Comparison of ENCODE assay signal across 17 cellular contexts in the genomic region with DNA sequence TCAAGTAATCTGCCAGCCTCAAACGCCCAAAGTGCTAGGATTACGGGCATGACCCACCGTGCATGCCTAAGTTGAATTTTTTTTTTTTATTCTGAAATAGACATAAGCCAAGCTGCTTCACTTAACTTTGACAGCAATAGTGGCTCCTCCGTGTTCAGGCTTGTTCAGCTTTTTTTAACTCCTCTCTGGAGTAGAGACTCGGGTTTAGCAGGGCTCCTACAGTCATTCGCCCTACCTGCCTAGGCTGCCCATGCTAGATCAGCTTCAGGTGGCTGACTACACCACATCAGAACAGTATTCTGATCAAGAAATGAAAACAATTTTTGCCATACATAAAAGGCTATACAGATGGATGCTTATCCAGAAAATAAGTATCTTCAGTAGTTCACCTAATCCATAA. TPM values are rescaled to one million over a fixed set of nuclear protein-coding genes. Genes with fewer than 3 reads are reported as not detected.
DNase-seq lines count a peak whose midpoint lies in the region; ATAC-seq, FAIRE-seq and TF ChIP-seq lines count a peak whose summit lies in the region.
"Had no signal": no experiment of that assay in that cellular context is flagged by ENCODE, and none has a peak within 500 bp of the region (broad histone marks: within the 10 kb centered on the region; RNA-seq: fewer than 3 reads in every experiment).

No MANE protein-coding gene starts in this region.

- peaks cover 53 to 73% (median 70%) of the 10 kb centered on the region in 3 donors for H3K4me1 Mint-ChIP-seq in CD8-positive, alpha-beta memory T cell
- H3K4me1 Mint-ChIP-seq in naive B cell = peaks cover 33 to 61% (median 46%) of the 10 kb centered on the region in 3 donors

- peak overlapping the region; percentile 4 to 77 (median 32) for H3K27ac Mint-ChIP-seq in CD8-positive, alpha-beta memory T cell
- H3K27ac Mint-ChIP-seq in naive B cell = peak overlapping the region in 4 of 6 donors; percentile 28 to 44 (median 34)

- no peaks in the 10 kb centered on the region for H3K9me3 Mint-ChIP-seq in CD8-positive, alpha-beta memory T cell
- H3K9me3 Mint-ChIP-seq in naive B cell = no peaks in the 10 kb centered on the region
- H3K9me3 Mint-ChIP-seq: CD14-positive monocyte had no signal

- H3K36me3 Mint-ChIP-seq in CD8-positive, alpha-beta memory T cell = peaks cover 0 to 26% (median under 1%) of the 10 kb centered on the region in 3 donors
- H3K36me3 Mint-ChIP-seq in naive B cell = no peaks in the 10 kb centered on the region

- POLR2A ChIA-PET in CD8-positive, alpha-beta memory T cell (lab: Charles Lee) = interaction anchor here (1.3 kb wide), 2 partner anchors 11 to 20 kb away, joined by 3 read pairs; no protein-coding TSS in a partner anchor
- POLR2A ChIA-PET in K562 (lab: Yijun Ruan, JAX) = interaction anchor here (3.8 to 7.3 kb wide), 2 partner anchors 9 to 13 kb away, joined by 14 to 38 read pairs; partner anchors contain the start of genes ARID4B and GGPS1

- no peak for TF ChIP-seq RAD21 in K562 (CRISPR knock-in tag; conservative IDR thresholded peaks at IDR 0.05 in 1 of 2, IDR thresholded peaks at IDR 0.05 in 1 of 2)

- no peak overlapping the region for H2AFZ ChIP-seq in K562 (ENCODE audit: low read depth, low read length)

- no peak for DNase-seq in CD8-positive, alpha-beta memory T cell
- DNase-seq in K562 (ENCODE audit: extremely low read depth in 1 of 4, low spot score in 3 of 4) (no peak), naive B cell (no peak), NCI-H2029 (lab: John Stamatoyannopoulos, UW) (no peak), erythroblast (lab: John Stamatoyannopoulos, UW) (no peak), nucleus accumbens (lab: John Stamatoyannopoulos, UW) (no peak)
- DNase-seq: effector memory CD4-positive, alpha-beta T cell; heart right ventricle; Karpas-422; left cardiac atrium; NCI-H187; NCI-H82; right lobe of liver had no signal

- no peak for FAIRE-seq in K562 (lab: Jason Lieb, UNC)
- FAIRE-seq: H1 had no signal

- intact Hi-C loops in K562 (cut with micrococcal nuclease) = no loop called here

- H3K36me3 ChIP-seq in CD8-positive, alpha-beta memory T cell (ENCODE audit: insufficient read depth, low read length) = no peaks in the 10 kb centered on the region
- peaks cover 25% of the 10 kb centered on the region for H3K36me3 ChIP-seq in KOPT-K1 (ENCODE audit: insufficient read depth, low read length)
- peaks cover 21% of the 10 kb centered on the region; the same call in 2 of the 3 replicates for H3K36me3 ChIP-seq in K562 (ENCODE audit: control insufficient read depth, insufficient read depth, low read length)

- H3K79me2 ChIP-seq in K562 (ENCODE audit: control insufficient read depth, insufficient read depth, low read length) = peaks cover 80% of the 10 kb centered on the region

- BruUV-seq in K562 (replicated peaks; lab: Mats Ljungman, UMichigan) = no TSS peak

- peak overlapping the region; percentile 14 to 71 (median 46) for H3K4me3 Mint-ChIP-seq in CD8-positive, alpha-beta memory T cell
- peak overlapping the region in 2 of 8 donors; percentile 3 to 48 for H3K4me3 Mint-ChIP-seq in naive B cell
- H3K4me3 Mint-ChIP-seq: CD14-positive monocyte had no signal

- H3K27me3 ChIP-seq in CD8-positive, alpha-beta memory T cell (ENCODE audit: insufficient read depth, low read length, poor library complexity, severe bottlenecking) = no peaks in the 10 kb centered on the region
- H3K27me3 ChIP-seq in K562 (ENCODE audit: control insufficient read depth in 2 of 2, insufficient read depth in 2 of 2, low read length in 2 of 2) = no peaks in the 10 kb centered on the region
- H3K27me3 ChIP-seq: heart right ventricle, right lobe of liver had no signal

- H4K20me1 ChIP-seq in K562 (replicated peaks; ENCODE audit: control insufficient read depth, insufficient read depth, low read length) = no peaks in the 10 kb centered on the region

- H3K27ac ChIP-seq in CD8-positive, alpha-beta memory T cell (ENCODE audit: low read depth, low read length) = no peak overlapping the region
- H3K27ac ChIP-seq in KOPT-K1 (ENCODE audit: low read depth, low read length, poor library complexity, severe bottlenecking) (peak overlapping the region; percentile 2), K562 (ENCODE audit: extremely low read depth, low read depth, low read length) (no peak overlapping the region)
- H3K27ac ChIP-seq: heart right ventricle, right lobe of liver had no signal

- CTCF ChIA-PET in CD8-positive, alpha-beta memory T cell (lab: Charles Lee) = no interaction called here
- CTCF ChIA-PET in K562 (lab: Yijun Ruan, JAX; ENCODE audit: low intra/inter-chr PET ratio) = no interaction called here

- no peak for TF ChIP-seq EP300 in K562 (IDR thresholded peaks at IDR 0.05; ENCODE audit: low read length)

- in situ Hi-C loops in K562 (cut with MboI) = no loop called here

- 82% methylated on average over 6 of the region's 6 CpGs for WGBS in K562 (ENCODE audit: insufficient coverage, low coverage, missing lambda C conversion rate)

- H3K9me1 ChIP-seq in K562 (ENCODE audit: control insufficient read depth, insufficient read depth, low read length) = no peaks in the 10 kb centered on the region

- H3K9me3 ChIP-seq in CD8-positive, alpha-beta memory T cell (ENCODE audit: low read length) = no peaks in the 10 kb centered on the region
- H3K9me3 ChIP-seq in KOPT-K1 (ENCODE audit: insufficient read depth, low read length, poor library complexity, severe bottlenecking) = no peaks in the 10 kb centered on the region
- H3K9me3 ChIP-seq in K562 (replicated peaks; ENCODE audit: control insufficient read depth, insufficient read depth, low read depth, low read length) = no peaks in the 10 kb centered on the region
- H3K9me3 ChIP-seq: heart right ventricle, right lobe of liver had no signal

- peaks cover 57% of the 10 kb centered on the region for H3K4me1 ChIP-seq in CD8-positive, alpha-beta memory T cell (ENCODE audit: insufficient read depth, low read length)
- no peaks in the 10 kb centered on the region; a peak in 2 of 5 replicates for H3K4me1 ChIP-seq in K562 (replicated peaks in 1 of 2; ENCODE audit: control insufficient read depth in 2 of 2, insufficient read depth in 2 of 2, low read length in 2 of 2)

- TF ChIP-seq POLR2A in K562 (conservative IDR thresholded peaks at IDR 0.05) (no peak), erythroblast (IDR thresholded peaks at IDR 0.05; ENCODE audit: low read length) (no peak)

- H3K27me3 Mint-ChIP-seq in CD8-positive, alpha-beta memory T cell = no peaks in the 10 kb centered on the region
- no peaks in the 10 kb centered on the region for H3K27me3 Mint-ChIP-seq in naive B cell

- H3K4me3 ChIP-seq in CD8-positive, alpha-beta memory T cell (ENCODE audit: low read length) = no peak overlapping the region
- H3K4me3 ChIP-seq in K562 = no peak overlapping the region
- H3K4me3 ChIP-seq: heart right ventricle, right lobe of liver had no signal

- no peak for TF ChIP-seq CTCF in K562 (IDR thresholded peaks at IDR 0.05 in 2 of 3, conservative IDR thresholded peaks at IDR 0.05 in 1 of 3; ENCODE audit: insufficient read depth in 2 of 3, low read depth in 1 of 3, low read length in 3 of 3)

- ATAC-seq in K562 (peak; percentile 27; the same call in 2 of the 3 replicates), naive B cell (ENCODE audit: low read depth in 2 of 2) (no peak), HG02571 (IDR thresholded peaks at IDR 0.05; ENCODE audit: unreplicated experiment) (no peak)
- ATAC-seq: heart right ventricle, left cardiac atrium, right lobe of liver had no signal

- no peak overlapping the region for H3K4me2 ChIP-seq in K562 (ENCODE audit: insufficient read depth, low read length)

- no peak overlapping the region for H3K9ac ChIP-seq in K562 (ENCODE audit: insufficient read depth in 1 of 2, low read depth in 2 of 2, low read length in 2 of 2)

RNA-seq across cellular contexts. Expression of gene ARID4B, which starts 14.7 kb away (rescaled TPM):
- total RNA-seq in CD8-positive, alpha-beta memory T cell = 10 to 100 TPM; 39.9 to 43.0 TPM
- 88.6 TPM for polyA plus RNA-seq in CD8-positive, alpha-beta memory T cell
- total RNA-seq in K562 (2011; cell fraction: chromatin; rRNA removed; ENCODE audit: low replicate concordance) = 87.6 and 197 TPM in 2 replicates
- 58.9 and 75.1 TPM in 2 replicates for total RNA-seq in K562 (2011; cell fraction: nucleolus; rRNA removed)
- total RNA-seq in K562 (2011; cell fraction: nucleoplasm; rRNA removed) = 72.0 and 86.5 TPM in 2 replicates
- total RNA-seq in K562 (2014; rRNA removed) = 23.6 and 37.2 TPM in 2 replicates
- 37.9 and 42.9 TPM in 2 replicates for total RNA-seq in K562 (2014; rRNA removed; fragmentation: Illumina TruSeq; extraction: Trizol)
- 33.3 and 38.9 TPM in 2 replicates for total RNA-seq in K562 (2015; rRNA removed; fragmentation: Illumina TruSeq; extraction: Trizol)
- total RNA-seq in K562 (2021) = 24.2 and 24.4 TPM in 2 replicates
- polyA plus RNA-seq in K562 (2011; rRNA removed) = 12.3 and 17.7 TPM in 2 replicates
- polyA plus RNA-seq in K562 (2011; cell fraction: cytosol; rRNA removed) = 2.4 and 4.6 TPM in 2 replicates
- polyA plus RNA-seq in K562 (2011; cell fraction: nucleus; rRNA removed) = 22.1 and 25.6 TPM in 2 replicates
- 12.7 and 14.0 TPM in 2 replicates for polyA plus RNA-seq in K562 (2012)
- 16.9 and 18.5 TPM in 2 replicates for polyA plus RNA-seq in K562 (2014; fragmentation: Illumina TruSeq; extraction: Trizol)
- 10 to 100 TPM in 1 of 2 experiments, 1 to 10 TPM in 1; 8.4 to 11.8 TPM for polyA plus RNA-seq in K562 (2014; fragmentation: Nextera tagmentation; extraction: Ambion mirVana)
- 13.1 and 14.3 TPM in 2 replicates for polyA plus RNA-seq in K562 (2014; rRNA removed)
- 50.5 and 54.9 TPM in 2 replicates for polyA minus RNA-seq in K562 (2011; rRNA and poly(A)+ RNA removed)
- polyA minus RNA-seq in K562 (2011; cell fraction: cytosol; rRNA and poly(A)+ RNA removed) = 16.7 and 29.3 TPM in 2 replicates
- polyA minus RNA-seq in K562 (2011; cell fraction: nucleus; rRNA and poly(A)+ RNA removed) = 34.6 and 80.0 TPM in 2 replicates
- 100 to 1,000 TPM in 1 of 6 donors, 10 to 100 TPM in 5; 22.5 to 100 (median 59.7) TPM for polyA plus RNA-seq in naive B cell (ENCODE audit: low read depth in 6 of 6)

RNA-seq across cellular contexts. Expression of gene GGPS1, which starts 15.1 kb away (rescaled TPM):
- 10 to 100 TPM; 26.3 to 29.0 TPM for total RNA-seq in CD8-positive, alpha-beta memory T cell
- polyA plus RNA-seq in CD8-positive, alpha-beta memory T cell = 63.0 TPM
- total RNA-seq in K562 (2011; cell fraction: chromatin; rRNA removed; ENCODE audit: low replicate concordance) = 7.8 and 28.4 TPM in 2 replicates
- total RNA-seq in K562 (2011; cell fraction: nucleolus; rRNA removed) = 5.3 and 8.7 TPM in 2 replicates
- 15.0 and 24.5 TPM in 2 replicates for total RNA-seq in K562 (2011; cell fraction: nucleoplasm; rRNA removed)
- total RNA-seq in K562 (2014; rRNA removed) (18.8 and 29.7 TPM in 2 replicates), K562 (2014; rRNA removed; fragmentation: Illumina TruSeq; extraction: Trizol) (50.3 and 66.8 TPM in 2 replicates), K562 (2015; rRNA removed; fragmentation: Illumina TruSeq; extraction: Trizol) (35.6 and 36.7 TPM in 2 replicates), K562 (2021) (56.3 and 59.1 TPM in 2 replicates)
- polyA plus RNA-seq in K562 (2011; rRNA removed) (79.2 and 98.2 TPM in 2 replicates), K562 (2014; fragmentation: Illumina TruSeq; extraction: Trizol) (70.4 and 72.1 TPM in 2 replicates), K562 (2014; fragmentation: Nextera tagmentation; extraction: Ambion mirVana) (100 to 1,000 TPM in 1 of 2 experiments, 10 to 100 TPM in 1; 97.8 to 104 TPM), K562 (2014; rRNA removed) (45.5 and 47.2 TPM in 2 replicates), naive B cell (ENCODE audit: low read depth in 6 of 6) (10 to 100 TPM; 36.2 to 72.9 (median 64.0) TPM)
- polyA plus RNA-seq in K562 (2011; cell fraction: cytosol; rRNA removed) = 25.8 and 49.3 TPM in 2 replicates
- polyA plus RNA-seq in K562 (2011; cell fraction: nucleus; rRNA removed) = 17.2 and 24.5 TPM in 2 replicates
- 39.7 and 48.5 TPM in 2 replicates for polyA plus RNA-seq in K562 (2012)
- polyA minus RNA-seq in K562 (2011; rRNA and poly(A)+ RNA removed) = 53.9 and 65.6 TPM in 2 replicates
- 21.8 and 24.4 TPM in 2 replicates for polyA minus RNA-seq in K562 (2011; cell fraction: cytosol; rRNA and poly(A)+ RNA removed)
- 6.7 and 18.1 TPM in 2 replicates for polyA minus RNA-seq in K562 (2011; cell fraction: nucleus; rRNA and poly(A)+ RNA removed)

RNA-seq across cellular contexts. Expression of gene TBCE, which starts 54.0 kb away (rescaled TPM):
- total RNA-seq in CD8-positive, alpha-beta memory T cell = 10 to 100 TPM; 19.4 to 25.7 TPM
- polyA plus RNA-seq in CD8-positive, alpha-beta memory T cell = 15.5 TPM
- 145 and 291 TPM in 2 replicates for total RNA-seq in K562 (2011; cell fraction: chromatin; rRNA removed; ENCODE audit: low replicate concordance)
- 78.7 and 90.9 TPM in 2 replicates for total RNA-seq in K562 (2011; cell fraction: nucleolus; rRNA removed)
- total RNA-seq in K562 (2011; cell fraction: nucleoplasm; rRNA removed) = 144 and 194 TPM in 2 replicates
- total RNA-seq in K562 (2014; rRNA removed) (60.0 and 63.6 TPM in 2 replicates), K562 (2014; rRNA removed; fragmentation: Illumina TruSeq; extraction: Trizol) (92.1 and 99.9 TPM in 2 replicates), K562 (2015; rRNA removed; fragmentation: Illumina TruSeq; extraction: Trizol) (78.3 and 87.9 TPM in 2 replicates), K562 (2021) (52.6 and 65.2 TPM in 2 replicates)
- polyA plus RNA-seq in K562 (2011; rRNA removed) (61.7 and 87.9 TPM in 2 replicates), K562 (2014; fragmentation: Illumina TruSeq; extraction: Trizol) (68.8 and 81.8 TPM in 2 replicates), K562 (2014; fragmentation: Nextera tagmentation; extraction: Ambion mirVana) (10 to 100 TPM; 59.0 to 89.8 TPM), K562 (2014; rRNA removed) (79.5 and 82.1 TPM in 2 replicates), naive B cell (ENCODE audit: low read depth in 6 of 6) (10 to 100 TPM in 5 of 6 donors, 1 to 10 TPM in 1; 8.5 to 23.7 (median 13.3) TPM)
- polyA plus RNA-seq in K562 (2011; cell fraction: cytosol; rRNA removed) = 20.2 and 36.7 TPM in 2 replicates
- 52.8 and 66.0 TPM in 2 replicates for polyA plus RNA-seq in K562 (2011; cell fraction: nucleus; rRNA removed)
- 45.4 and 64.8 TPM in 2 replicates for polyA plus RNA-seq in K562 (2012)
- 77.0 and 80.4 TPM in 2 replicates for polyA minus RNA-seq in K562 (2011; rRNA and poly(A)+ RNA removed)
- 15.1 and 27.1 TPM in 2 replicates for polyA minus RNA-seq in K562 (2011; cell fraction: cytosol; rRNA and poly(A)+ RNA removed)
- 46.2 and 58.9 TPM in 2 replicates for polyA minus RNA-seq in K562 (2011; cell fraction: nucleus; rRNA and poly(A)+ RNA removed)
